9 cellular contexts compared by ENCODE assay signal in genomic region chr17:78875738-78876597, GRCh38. TPM values are rescaled to one million over a fixed set of nuclear protein-coding genes. Genes with fewer than 3 reads are reported as not detected.
DNase-seq lines count a peak whose midpoint lies in the region; ATAC-seq, FAIRE-seq and TF ChIP-seq lines count a peak whose summit lies in the region.
"Had no signal": no experiment of that assay in that cellular context is flagged by ENCODE, and none has a peak within 500 bp of the region (broad histone marks: within the 10 kb centered on the region; RNA-seq: fewer than 3 reads in every experiment).

No MANE protein-coding gene starts in this region.

- no peaks in the 10 kb centered on the region for H3K9me3 Mint-ChIP-seq in chondrocyte (ENCODE audit: low read depth)
- no peaks in the 10 kb centered on the region for H3K9me3 Mint-ChIP-seq in nephron
- H3K9me3 Mint-ChIP-seq in activated CD8-positive, alpha-beta memory T cell treated with anti-CD3 and anti-CD28 coated beads, Interleukin-2, amount 10 ng/mL, durations not matched to agents 7 days and 5 days (ENCODE audit: low read depth): no peaks in the 10 kb centered on the region

- TF ChIP-seq EP300 in A549 (IDR thresholded peaks at IDR 0.05): no peak

- peak overlapping the region; percentile 63 to 77 for H3K27ac ChIP-seq in A549

- H3K4me3 Mint-ChIP-seq in chondrocyte (ENCODE audit: unreplicated experiment): no peak overlapping the region
- no peak overlapping the region for H3K4me3 Mint-ChIP-seq in nephron
- no peak overlapping the region for H3K4me3 Mint-ChIP-seq in activated CD8-positive, alpha-beta memory T cell treated with anti-CD3 and anti-CD28 coated beads, Interleukin-2, amount 10 ng/mL, durations not matched to agents 7 days and 5 days

- POLR2A ChIA-PET in A549 (lab: Yijun Ruan, JAX): no interaction called here

- FAIRE-seq in A549 (lab: Jason Lieb, UNC): no peak

- peak overlapping the region; percentile 77 for H3K27ac Mint-ChIP-seq in chondrocyte (ENCODE audit: unreplicated experiment)
- peak overlapping the region in 2 of 3 experiments; percentile 23 to 64 for H3K27ac Mint-ChIP-seq in nephron
- H3K27ac Mint-ChIP-seq in activated CD8-positive, alpha-beta memory T cell treated with anti-CD3 and anti-CD28 coated beads, Interleukin-2, amount 10 ng/mL, durations not matched to agents 7 days and 5 days: no peak overlapping the region

- WGBS in A549 (ENCODE audit: missing lambda C conversion rate): 87% methylated on average over 12 of the region's 14 CpGs

- no peak overlapping the region for H3K4me3 ChIP-seq in A549

- no peaks in the 10 kb centered on the region for H3K36me3 Mint-ChIP-seq in chondrocyte (ENCODE audit: low read depth)
- H3K36me3 Mint-ChIP-seq in nephron (ENCODE audit: low read depth): peaks cover 20% of the 10 kb centered on the region
- no peaks in the 10 kb centered on the region for H3K36me3 Mint-ChIP-seq in activated CD8-positive, alpha-beta memory T cell treated with anti-CD3 and anti-CD28 coated beads, Interleukin-2, amount 10 ng/mL, durations not matched to agents 7 days and 5 days

- CTCF ChIA-PET in A549 (lab: Yijun Ruan, JAX): interaction anchor here (0.6 to 17.8 kb wide), 6 partner anchors 9 to 92 kb away, joined by 3 to 321 read pairs (median 4); no protein-coding TSS in a partner anchor
- CTCF ChIA-PET in activated CD8-positive, alpha-beta memory T cell treated with anti-CD3 and anti-CD28 coated beads, Interleukin-2, amount 10 ng/mL, durations not matched to agents 7 days and 5 days (lab: Charles Lee): interaction anchor here (1.9 to 2.5 kb wide), 3 partner anchors 10 to 95 kb away, joined by 5 to 13 read pairs (median 7); no protein-coding TSS in a partner anchor

- no peak for TF ChIP-seq RAD21 in A549 (conservative IDR thresholded peaks at IDR 0.05 in 1 of 2, IDR thresholded peaks at IDR 0.05 in 1 of 2)

- peaks cover 33% of the 10 kb centered on the region for H3K4me1 ChIP-seq in A549

- no peaks in the 10 kb centered on the region for H3K9me3 ChIP-seq in A549

- no peak for TF ChIP-seq CTCF in A549 (IDR thresholded peaks at IDR 0.05)
- no peak for TF ChIP-seq CTCF in chondrocyte (IDR thresholded peaks at IDR 0.05)
- no peak for TF ChIP-seq CTCF in nephron (IDR thresholded peaks at IDR 0.05; ENCODE audit: unreplicated experiment in 3 of 3)

- DNase-seq in A549 (ENCODE audit: low read depth in 1 of 2, low spot score in 1 of 2) (no peak), LHCN-M2 (ENCODE audit: low read depth) (peak; percentile 76), chondrocyte (ENCODE audit: low spot score) (no peak), NCI-H748 treated with DMSO at 0.1 percent for 48 hours (lab: John Stamatoyannopoulos, UW) (no peak), mesenteric fat pad (ENCODE audit: low spot score) (no peak)
- DNase-seq in activated CD8-positive, alpha-beta memory T cell treated with anti-CD3 and anti-CD28 coated beads, Interleukin-2, amount 10 ng/mL, durations not matched to agents 7 days and 5 days: no peak
- no peak for DNase-seq in activated naive CD4-positive, alpha-beta T cell treated with Interleukin-2 at 50 U/mL for 16 hours
- DNase-seq: NCI-H2107 had no signal

- H3K27me3 Mint-ChIP-seq in chondrocyte (ENCODE audit: low read depth): no peaks in the 10 kb centered on the region
- peaks cover 3% of the 10 kb centered on the region for H3K27me3 Mint-ChIP-seq in nephron (ENCODE audit: low read depth)
- peaks cover 30% of the 10 kb centered on the region for H3K27me3 Mint-ChIP-seq in activated CD8-positive, alpha-beta memory T cell treated with anti-CD3 and anti-CD28 coated beads, Interleukin-2, amount 10 ng/mL, durations not matched to agents 7 days and 5 days

- TF ChIP-seq POLR2A in A549 (IDR thresholded peaks at IDR 0.05; ENCODE audit: low read length): no peak

- H3K4me1 Mint-ChIP-seq in chondrocyte (ENCODE audit: low read depth) (peaks cover 63% of the 10 kb centered on the region), nephron (peaks cover 56% of the 10 kb centered on the region)
- peaks cover 14% of the 10 kb centered on the region for H3K4me1 Mint-ChIP-seq in activated CD8-positive, alpha-beta memory T cell treated with anti-CD3 and anti-CD28 coated beads, Interleukin-2, amount 10 ng/mL, durations not matched to agents 7 days and 5 days

- peak; percentile 41 to 44; a peak in 4 of 6 replicates for ATAC-seq in A549
- no peak for ATAC-seq in activated CD8-positive, alpha-beta memory T cell treated with anti-CD3 and anti-CD28 coated beads, Interleukin-2, amount 10 ng/mL, durations not matched to agents 7 days and 5 days

- peak overlapping the region; percentile 11 for H3K4me2 ChIP-seq in A549

TF ChIP-seq in A549, 52 proteins besides CTCF, POLR2A, EP300 and RAD21:
- 0 out of 4 replicates have a peak, but pooled peaks of 1 of the 2 experiments have one; percentile 7 for TF ChIP-seq CEBPB (IDR thresholded peaks at IDR 0.05)
- TF ChIP-seq HMGXB4 (CRISPR knock-in tag; IDR thresholded peaks at IDR 0.05; ENCODE audit: borderline replicate concordance): no peak
- no peak for TF ChIP-seq MAX (IDR thresholded peaks at IDR 0.05)

RNA-seq across cellular contexts. Expression of gene CEP295NL, which starts 27.0 kb away (rescaled TPM):
- polyA plus RNA-seq in A549 (2011; rRNA removed): 0.09 and 0.10 TPM in 2 replicates
- polyA plus RNA-seq in A549 (2012; cell fraction: cytosol; rRNA removed): 0.03 and 0.05 TPM in 2 replicates
- polyA plus RNA-seq in A549 (2012; cell fraction: nucleus; rRNA removed): 0.36 and 0.43 TPM in 2 replicates
- polyA plus RNA-seq in A549 (2017; fragmentation: RNase III; extraction: RNeasy Plus Mini Kit Qiagen cat#74134 plus additional on column Dnase treatment): 0.13 to 0.34 TPM (median 0.29 TPM) in 3 replicates
- 0.37 and 0.63 TPM in 2 replicates for polyA minus RNA-seq in A549 (2011; rRNA and poly(A)+ RNA removed)
- total RNA-seq in LHCN-M2 (2014; rRNA removed): 0.17 and 0.32 TPM in 2 replicates
- polyA plus RNA-seq in LHCN-M2 (2012): 0.24 TPM
- total RNA-seq in chondrocyte: 0.67 to 2.3 TPM (median 1.3 TPM) in 3 replicates
- total RNA-seq in activated CD8-positive, alpha-beta memory T cell treated with anti-CD3 and anti-CD28 coated beads, Interleukin-2, amount 10 ng/mL, durations not matched to agents 7 days and 5 days: under 1 TPM in 1 of 2 experiments, not detected in 1; 0.29 TPM
- 6.5 TPM for total RNA-seq in mesenteric fat pad

RNA-seq across cellular contexts. Expression of gene USP36, which starts 35.4 kb away (rescaled TPM):
- 49.0 and 59.0 TPM in 2 replicates for polyA plus RNA-seq in A549 (2011; rRNA removed)
- polyA plus RNA-seq in A549 (2012; cell fraction: cytosol; rRNA removed): 41.6 and 47.2 TPM in 2 replicates
- 118 and 157 TPM in 2 replicates for polyA plus RNA-seq in A549 (2012; cell fraction: nucleus; rRNA removed)
- 40.7 to 43.8 TPM (median 41.1 TPM) in 3 replicates for polyA plus RNA-seq in A549 (2017; fragmentation: RNase III; extraction: RNeasy Plus Mini Kit Qiagen cat#74134 plus additional on column Dnase treatment)
- 79.8 and 90.9 TPM in 2 replicates for polyA minus RNA-seq in A549 (2011; rRNA and poly(A)+ RNA removed)
- total RNA-seq in LHCN-M2 (2014; rRNA removed): 21.4 and 21.6 TPM in 2 replicates
- polyA plus RNA-seq in LHCN-M2 (2012): 18.9 TPM
- total RNA-seq in chondrocyte: 45.1 to 51.2 TPM (median 49.6 TPM) in 3 replicates
- 10 to 100 TPM; 84.5 to 94.3 TPM for total RNA-seq in activated CD8-positive, alpha-beta memory T cell treated with anti-CD3 and anti-CD28 coated beads, Interleukin-2, amount 10 ng/mL, durations not matched to agents 7 days and 5 days
- 93.9 TPM for total RNA-seq in mesenteric fat pad

RNA-seq across cellular contexts. Expression of gene TIMP2, which starts 49.2 kb away (rescaled TPM):
- 68.1 and 77.8 TPM in 2 replicates for polyA plus RNA-seq in A549 (2011; rRNA removed)
- 91.7 and 124 TPM in 2 replicates for polyA plus RNA-seq in A549 (2012; cell fraction: cytosol; rRNA removed)
- 128 and 136 TPM in 2 replicates for polyA plus RNA-seq in A549 (2012; cell fraction: nucleus; rRNA removed)
- polyA plus RNA-seq in A549 (2017; fragmentation: RNase III; extraction: RNeasy Plus Mini Kit Qiagen cat#74134 plus additional on column Dnase treatment): 140 to 170 TPM (median 166 TPM) in 3 replicates
- polyA minus RNA-seq in A549 (2011; rRNA and poly(A)+ RNA removed): 46.2 and 57.5 TPM in 2 replicates
- total RNA-seq in LHCN-M2 (2014; rRNA removed): 94.7 and 127 TPM in 2 replicates
- polyA plus RNA-seq in LHCN-M2 (2012): 273 TPM
- 429 to 540 TPM (median 535 TPM) in 3 replicates for total RNA-seq in chondrocyte
- total RNA-seq in activated CD8-positive, alpha-beta memory T cell treated with anti-CD3 and anti-CD28 coated beads, Interleukin-2, amount 10 ng/mL, durations not matched to agents 7 days and 5 days: 1 to 10 TPM; 1.7 to 2.9 TPM
- 351 TPM for total RNA-seq in mesenteric fat pad

Comparison
In these comparisons a context has a peak if more than half of its experiments do, and no peak if none do; other contexts are left out.
1. RNA of gene TIMP2, which starts 49.2 kb away (total RNA-seq): 429 to 540 TPM in chondrocyte, 351 TPM in mesenteric fat pad (single experiment) and 94.7 to 127 TPM in LHCN-M2; 1.7 to 2.9 TPM in activated CD8-positive, alpha-beta memory T cell treated with anti-CD3 and anti-CD28 coated beads, Interleukin-2, amount 10 ng/mL, durations not matched to agents 7 days and 5 days; every median in the first group is over 10 times any median in the second.